ENCODE assay signal across 17 cellular contexts in the genomic region with DNA sequence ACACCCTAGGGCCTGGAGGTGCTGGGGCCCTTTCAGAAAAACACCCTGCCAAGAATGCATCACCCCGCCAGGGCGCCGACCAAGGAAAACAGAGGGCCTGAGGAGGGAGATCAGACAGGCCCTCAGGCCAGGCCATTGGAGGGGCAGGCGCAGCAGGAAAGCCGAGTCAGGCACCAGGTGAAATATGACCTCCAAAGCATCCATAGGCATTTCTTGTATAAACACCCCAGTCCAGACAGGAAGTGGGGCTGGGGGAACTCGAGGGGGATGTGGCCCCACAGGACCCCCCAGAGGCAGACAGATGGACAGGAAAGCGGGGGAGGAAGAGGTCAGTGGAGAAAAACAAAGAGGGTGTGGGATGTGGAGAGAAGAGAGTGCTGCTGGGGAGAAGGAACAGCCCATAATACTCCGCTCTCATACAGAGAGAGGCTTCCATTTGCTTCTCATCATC. TPM values are rescaled to one million over a fixed set of nuclear protein-coding genes. Genes with fewer than 3 reads are reported as not detected.
DNase-seq lines count a peak whose midpoint lies in the region; ATAC-seq, FAIRE-seq and TF ChIP-seq lines count a peak whose summit lies in the region.
"Had no signal": no experiment of that assay in that cellular context is flagged by ENCODE, and none has a peak within 500 bp of the region (broad histone marks: within the 10 kb centered on the region; RNA-seq: fewer than 3 reads in every experiment).

No MANE protein-coding gene starts in this region.

- H3K4me3 ChIP-seq in HUES48 (ENCODE audit: low read depth, low read length): no peak overlapping the region
- H3K4me3 ChIP-seq in astrocyte (ENCODE audit: insufficient read depth, low read depth, low read length): no peak overlapping the region
- no peak overlapping the region for H3K4me3 ChIP-seq in lower lobe of right lung
- H3K4me3 ChIP-seq: coronary artery, GM23248, stomach had no signal

- no peaks in the 10 kb centered on the region for H3K27me3 ChIP-seq in HUES48 (ENCODE audit: control insufficient read depth, insufficient read depth, low read length)
- no peaks in the 10 kb centered on the region for H3K27me3 ChIP-seq in astrocyte (ENCODE audit: insufficient read depth, low read length)
- H3K27me3 ChIP-seq in lower lobe of right lung (ENCODE audit: low read depth): no peaks in the 10 kb centered on the region
- H3K27me3 ChIP-seq: stomach had no signal

- H3K4me1 ChIP-seq in HUES48 (ENCODE audit: control insufficient read depth, insufficient read depth, low read length) (peaks cover 33% of the 10 kb centered on the region), astrocyte (ENCODE audit: insufficient read depth, low read length) (peaks cover 41% of the 10 kb centered on the region), lower lobe of right lung (peaks cover 8% of the 10 kb centered on the region)

- H3K36me3 ChIP-seq in HUES48 (ENCODE audit: control insufficient read depth, insufficient read depth, low read length) (no peaks in the 10 kb centered on the region; the same call in 1 of the 2 replicates), astrocyte (ENCODE audit: insufficient read depth, low read length) (no peaks in the 10 kb centered on the region), lower lobe of right lung (peaks cover 12% of the 10 kb centered on the region)

- H3K9ac ChIP-seq in HUES48 (ENCODE audit: low read depth, low read length): no peak overlapping the region
- H3K9ac ChIP-seq in astrocyte (ENCODE audit: low read length): peak overlapping the region; percentile 53
- H3K9ac ChIP-seq: GM23248 had no signal

- H3K9me3 Mint-ChIP-seq in astrocyte (ENCODE audit: unreplicated experiment): peaks cover 5% of the 10 kb centered on the region
- H3K9me3 Mint-ChIP-seq in stimulated activated effector memory CD8-positive, alpha-beta T cell treated with anti-CD3 and anti-CD28 coated beads, Interleukin-12 subunit alpha, Interleukin-12 subunit beta, amount 100 ng/mL, for 72 hours: no peaks in the 10 kb centered on the region
- H3K9me3 Mint-ChIP-seq: activated CD8-positive, alpha-beta T cell treated with anti-CD3 and anti-CD28 coated beads for 36 hours had no signal

- peak overlapping the region; percentile 50 for H3K4me3 Mint-ChIP-seq in astrocyte (ENCODE audit: unreplicated experiment)
- H3K4me3 Mint-ChIP-seq in stimulated activated effector memory CD8-positive, alpha-beta T cell treated with anti-CD3 and anti-CD28 coated beads, Interleukin-12 subunit alpha, Interleukin-12 subunit beta, amount 100 ng/mL, for 72 hours: no peak overlapping the region
- H3K4me3 Mint-ChIP-seq: activated CD8-positive, alpha-beta T cell treated with anti-CD3 and anti-CD28 coated beads for 36 hours had no signal

- peak overlapping the region; percentile 38 for H3K27ac ChIP-seq in HUES48 (ENCODE audit: low read depth, low read length)
- H3K27ac ChIP-seq in astrocyte (ENCODE audit: low read depth, low read length): peak overlapping the region; percentile 59
- H3K27ac ChIP-seq in lower lobe of right lung: no peak overlapping the region
- H3K27ac ChIP-seq: C4-2B, coronary artery, GM23248, HL-60, stomach had no signal

- H3K36me3 Mint-ChIP-seq in astrocyte (ENCODE audit: low read depth, unreplicated experiment): peaks cover 26% of the 10 kb centered on the region
- peaks cover 6% of the 10 kb centered on the region for H3K36me3 Mint-ChIP-seq in stimulated activated effector memory CD8-positive, alpha-beta T cell treated with anti-CD3 and anti-CD28 coated beads, Interleukin-12 subunit alpha, Interleukin-12 subunit beta, amount 100 ng/mL, for 72 hours

- no peaks in the 10 kb centered on the region for H3K27me3 Mint-ChIP-seq in astrocyte (ENCODE audit: low read depth, unreplicated experiment)
- H3K27me3 Mint-ChIP-seq: activated CD8-positive, alpha-beta T cell treated with anti-CD3 and anti-CD28 coated beads for 36 hours had no signal

- DNase-seq in astrocyte (ENCODE audit: low read depth) (peak; percentile 89), iris pigment epithelial cell (ENCODE audit: low read depth) (peak; percentile 97), SW480 (ENCODE audit: low spot score) (no peak), lower lobe of right lung (no peak)
- DNase-seq in stimulated activated effector memory CD8-positive, alpha-beta T cell treated with anti-CD3 and anti-CD28 coated beads, Interleukin-12 subunit alpha, Interleukin-12 subunit beta, amount 100 ng/mL, for 72 hours (ENCODE audit: low spot score in 2 of 2): no peak
- DNase-seq: activated CD8-positive, alpha-beta T cell treated with anti-CD3 and anti-CD28 coated beads for 36 hours; GM23248; NCI-H2171; NK-92 treated with Interleukin-12 subunit alpha and Interleukin-12 subunit beta, amount 100 ng/mL, for 24 hours; stomach had no signal

- peak overlapping the region; percentile 71 for H3K4me2 ChIP-seq in astrocyte (ENCODE audit: low read length)

- no peaks in the 10 kb centered on the region for H3K9me3 ChIP-seq in HUES48 (ENCODE audit: control insufficient read depth, insufficient read depth, low read length)
- H3K9me3 ChIP-seq in astrocyte (ENCODE audit: insufficient read depth, low read depth, low read length): no peaks in the 10 kb centered on the region
- no peaks in the 10 kb centered on the region for H3K9me3 ChIP-seq in lower lobe of right lung
- H3K9me3 ChIP-seq: stomach had no signal

- H3K4me1 Mint-ChIP-seq in astrocyte (ENCODE audit: low read depth, unreplicated experiment): peaks cover 12% of the 10 kb centered on the region
- peaks cover 5% of the 10 kb centered on the region for H3K4me1 Mint-ChIP-seq in stimulated activated effector memory CD8-positive, alpha-beta T cell treated with anti-CD3 and anti-CD28 coated beads, Interleukin-12 subunit alpha, Interleukin-12 subunit beta, amount 100 ng/mL, for 72 hours

- no peaks in the 10 kb centered on the region for H4K20me1 ChIP-seq in astrocyte (ENCODE audit: insufficient read depth, low read length)

- ATAC-seq in stimulated activated effector memory CD8-positive, alpha-beta T cell treated with anti-CD3 and anti-CD28 coated beads, Interleukin-12 subunit alpha, Interleukin-12 subunit beta, amount 100 ng/mL, for 72 hours: no peak
- ATAC-seq in GM19395 (IDR thresholded peaks at IDR 0.05; ENCODE audit: unreplicated experiment) (no peak), HG02642 (IDR thresholded peaks at IDR 0.05; ENCODE audit: poor library complexity, unreplicated experiment) (no peak), lower lobe of right lung (no peak)
- ATAC-seq: activated CD8-positive, alpha-beta T cell treated with anti-CD3 and anti-CD28 coated beads for 36 hours; right cardiac atrium had no signal

- peak overlapping the region; percentile 80 for H3K27ac Mint-ChIP-seq in astrocyte (ENCODE audit: unreplicated experiment)
- peak overlapping the region; percentile 33 for H3K27ac Mint-ChIP-seq in stimulated activated effector memory CD8-positive, alpha-beta T cell treated with anti-CD3 and anti-CD28 coated beads, Interleukin-12 subunit alpha, Interleukin-12 subunit beta, amount 100 ng/mL, for 72 hours
- H3K27ac Mint-ChIP-seq: activated CD8-positive, alpha-beta T cell treated with anti-CD3 and anti-CD28 coated beads for 36 hours had no signal

- no peak for FAIRE-seq in astrocyte (lab: Jason Lieb, UNC)

- no peak overlapping the region for H2AFZ ChIP-seq in astrocyte (ENCODE audit: low read depth, low read length)
- H2AFZ ChIP-seq: GM23248 had no signal

- TF ChIP-seq CTCF in astrocyte (IDR thresholded peaks at IDR 0.05; ENCODE audit: insufficient read depth, low read depth, low read length) (no peak), lower lobe of right lung (IDR thresholded peaks at IDR 0.05) (no peak)

- intact Hi-C loops in lower lobe of right lung (cut with DNase I): no loop called here

- no peaks in the 10 kb centered on the region for H3K79me2 ChIP-seq in astrocyte (ENCODE audit: insufficient read depth, low read length)

RNA-seq across cellular contexts. Expression of a gene that starts 18.2 kb away (rescaled TPM):
- 10.8 and 11.5 TPM in 2 replicates for total RNA-seq in astrocyte
- 6.5 TPM for total RNA-seq in lower lobe of right lung

Comparison
In these comparisons a context has a peak if more than half of its experiments do, and no peak if none do; other contexts are left out.
1. DNase-seq: peak in astrocyte (single experiment) and iris pigment epithelial cell (single experiment); none in stimulated activated effector memory CD8-positive, alpha-beta T cell treated with anti-CD3 and anti-CD28 coated beads, Interleukin-12 subunit alpha, Interleukin-12 subunit beta, amount 100 ng/mL, for 72 hours (0 of 2), SW480 (single experiment) and lower lobe of right lung (single experiment).